In the genomic region with DNA sequence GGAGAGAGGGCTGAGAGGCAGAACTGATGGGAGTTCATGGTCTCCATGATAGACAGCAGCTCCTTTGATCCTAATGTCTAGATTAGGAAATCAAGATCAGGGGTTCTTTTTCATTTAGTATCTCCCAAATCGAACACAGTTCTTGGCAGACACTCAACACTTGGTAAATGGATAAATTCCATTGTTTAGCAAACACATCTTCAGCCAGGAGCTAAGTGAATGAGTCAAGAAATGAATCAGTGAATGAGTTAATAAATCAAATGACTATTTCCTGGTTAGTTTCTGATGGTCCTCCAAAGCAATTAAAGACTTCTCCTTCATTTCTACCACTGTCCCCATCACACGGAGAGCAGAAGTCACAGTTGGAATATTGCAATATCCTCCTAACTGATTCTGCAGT, we compare ENCODE assay signal across 20 cellular contexts.
DNase-seq lines count a peak whose midpoint lies in the region; ATAC-seq, FAIRE-seq and TF ChIP-seq lines count a peak whose summit lies in the region.
"Had no signal": no experiment of that assay in that cellular context is flagged by ENCODE, and none has a peak within 500 bp of the region (broad histone marks: within the 10 kb centered on the region; RNA-seq: fewer than 3 reads in every experiment).

No MANE protein-coding gene starts in this region.

- ATAC-seq in GM18505 (IDR thresholded peaks at IDR 0.05; ENCODE audit: unreplicated experiment): no peak
- ATAC-seq: A549, GM12878, GM23338 had no signal

- H2BK12ac ChIP-seq in H1 (ENCODE audit: low read depth, low read length): no peak overlapping the region

- H3K36me3 Mint-ChIP-seq in CD14-positive monocyte: no peaks in the 10 kb centered on the region
- H3K36me3 Mint-ChIP-seq: CD4-positive, alpha-beta memory T cell had no signal

- H2BK15ac ChIP-seq in H1 (ENCODE audit: low read length): no peak overlapping the region

- intact Hi-C loops in CD14-positive monocyte (cut with micrococcal nuclease): no loop called here

- H2AFZ ChIP-seq in H1 (ENCODE audit: low read length): no peak overlapping the region
- H2AFZ ChIP-seq: GM23338 had no signal

- H3K36me3 ChIP-seq in H1 (ENCODE audit: control insufficient read depth in 2 of 4, insufficient read depth in 4 of 4, low read length in 3 of 4): no peaks in the 10 kb centered on the region

- H3K4me3 ChIP-seq in H1 (ENCODE audit: extremely low read depth in 1 of 4, insufficient read depth in 2 of 4, low read depth in 3 of 4, low read length in 4 of 4) (no peak overlapping the region), fibroblast of the aortic adventitia (ENCODE audit: low read depth, low read length) (no peak overlapping the region)
- H3K4me3 ChIP-seq: A549, GM12878, GM23338 had no signal

- H4K20me1 ChIP-seq in H1 (replicated peaks in 1 of 2; ENCODE audit: control insufficient read depth in 1 of 2, insufficient read depth in 2 of 2, low read length in 2 of 2): no peaks in the 10 kb centered on the region

- no peak for TF ChIP-seq CTCF in H1 (IDR thresholded peaks at IDR 0.05; ENCODE audit: control extremely low read depth in 1 of 3, insufficient read depth in 1 of 3, low read depth in 1 of 3, low read length in 3 of 3)
- TF ChIP-seq CTCF in fibroblast of the aortic adventitia (IDR thresholded peaks at IDR 0.05; ENCODE audit: insufficient read depth, low read length): no peak
- TF ChIP-seq CTCF in CD14-positive monocyte (IDR thresholded peaks at IDR 0.05): no peak

- peaks cover 0 to 2% (median 0%) of the 10 kb centered on the region in 3 donors for H3K27me3 Mint-ChIP-seq in CD14-positive monocyte (ENCODE audit: low read depth in 3 of 3)

- H3K27ac ChIP-seq in H1 (ENCODE audit: low read depth, low read length): no peak overlapping the region
- H3K27ac ChIP-seq: 22Rv1, A549, C4-2B had no signal

- TF ChIP-seq RAD21 in H1 (IDR thresholded peaks at IDR 0.05 in 1 of 2, conservative IDR thresholded peaks at IDR 0.05 in 1 of 2; ENCODE audit: low read depth in 2 of 2, low read length in 2 of 2): no peak

- H2AK5ac ChIP-seq in H1 (ENCODE audit: low read depth, low read length): no peak overlapping the region

- no peak for FAIRE-seq in H1 (lab: Jason Lieb, UNC)
- FAIRE-seq: A549, GM12878, GM18507 had no signal

- POLR2A ChIA-PET in H1 (lab: Charles Lee; ENCODE audit: partially characterized antibody): no interaction called here

- H2BK120ac ChIP-seq in H1 (replicated peaks; ENCODE audit: low read depth, low read length): no peak overlapping the region

- H2BK20ac ChIP-seq in H1 (ENCODE audit: low read length): peak overlapping the region; percentile 48; the same call in 1 of the 2 replicates

- H3K79me1 ChIP-seq in H1 (ENCODE audit: low read depth, low read length): no peaks in the 10 kb centered on the region

- H4K8ac ChIP-seq in H1 (ENCODE audit: extremely low read depth, insufficient read depth, low read length): no peak overlapping the region

- H3K9me3 ChIP-seq in H1 (ENCODE audit: insufficient read depth in 2 of 2, low read depth in 1 of 2, low read length in 1 of 2): peaks cover 0 to 2% of the 10 kb centered on the region in 2 experiments; a peak in 2 of 4 replicates
- H3K9me3 ChIP-seq: A549 had no signal

- H3K79me2 ChIP-seq in H1 (ENCODE audit: control insufficient read depth in 1 of 2, insufficient read depth in 2 of 2, low read length in 2 of 2): no peaks in the 10 kb centered on the region

- no peak overlapping the region for H3K23ac ChIP-seq in H1 (ENCODE audit: insufficient read length)

- no peak overlapping the region for H3K9ac ChIP-seq in H1 (replicated peaks in 1 of 4; ENCODE audit: extremely low read depth in 1 of 4, low read depth in 3 of 4, low read length in 3 of 4)

- no peak overlapping the region for H2BK5ac ChIP-seq in H1 (ENCODE audit: low read depth, low read length)

- H3K56ac ChIP-seq in H1 (replicated peaks; ENCODE audit: insufficient read length, low read depth, low read length): no peak overlapping the region

- H3K27me3 ChIP-seq in H1 (replicated peaks in 1 of 4; ENCODE audit: control insufficient read depth in 3 of 4, extremely low read depth in 1 of 4, insufficient read depth in 3 of 4, low read length in 3 of 4): no peaks in the 10 kb centered on the region

- H3K18ac ChIP-seq in H1 (ENCODE audit: extremely low read depth, low read length): no peak overlapping the region

- CTCF ChIA-PET in H1 (lab: Charles Lee; ENCODE audit: partially characterized antibody): interaction anchor here (0.8 to 10.0 kb wide), 8 partner anchors 9 to 360 kb away, joined by 3 to 150 read pairs (median 3); no protein-coding TSS in a partner anchor

- H3K23me2 ChIP-seq in H1 (ENCODE audit: low read depth, low read length): no peaks in the 10 kb centered on the region

- no peak for TF ChIP-seq EP300 in H1 (IDR thresholded peaks at IDR 0.05; ENCODE audit: borderline replicate concordance in 1 of 2, low read depth in 2 of 2, low read length in 2 of 2)

- DNase-seq in ELR (ENCODE audit: low read depth) (peak; percentile 7), M059J (ENCODE audit: low read depth) (peak; percentile 36), H1 (ENCODE audit: low read depth in 1 of 2, low spot score in 2 of 2) (no peak), fibroblast of the aortic adventitia (ENCODE audit: low read depth) (peak; percentile 27), nucleus accumbens (lab: John Stamatoyannopoulos, UW) (no peak), CD14-positive monocyte (ENCODE audit: low spot score) (no peak), activated T-cell treated with anti-CD3 and anti-CD28 coated beads for 4 hours (no peak)
- DNase-seq: AML-193; CD4-positive, alpha-beta memory T cell; DMS153; DMS79; GF-D8; H7 had no signal

- no peak overlapping the region for H4K5ac ChIP-seq in H1 (ENCODE audit: insufficient read length, low read depth, low read length)

- WGBS in H1 (ENCODE audit: extremely low coverage in 1 of 2, insufficient coverage in 1 of 2, insufficient read length in 1 of 2, insufficient replicate concordance in 2 of 2, low coverage in 1 of 2, low lambda C conversion rate in 2 of 2, missing lambda C conversion rate in 1 of 2), 2 experiments: 87% methylated on average over 2 of the region's 2 CpGs; no CpG with 5 or more reads in 1 of the 2 experiments

- H3K4me3 Mint-ChIP-seq in CD14-positive monocyte: no peak overlapping the region
- H3K4me3 Mint-ChIP-seq: CD4-positive, alpha-beta memory T cell; GM23338 had no signal

- no peaks in the 10 kb centered on the region for H3K9me3 Mint-ChIP-seq in CD14-positive monocyte

- H3K4me1 Mint-ChIP-seq in CD14-positive monocyte: peaks cover 12% of the 10 kb centered on the region

- H3K27ac Mint-ChIP-seq in CD14-positive monocyte: no peak overlapping the region
- H3K27ac Mint-ChIP-seq: CD4-positive, alpha-beta memory T cell; GM23338 had no signal

- TF ChIP-seq POLR2A in H1 (IDR thresholded peaks at IDR 0.05; ENCODE audit: control extremely low read depth in 1 of 2, low read depth in 2 of 2, low read length in 2 of 2): no peak
- no peak for TF ChIP-seq POLR2A in GM18505 (IDR thresholded peaks at IDR 0.05; ENCODE audit: borderline replicate concordance, extremely low read depth, insufficient read depth, insufficient read length)

- no peak overlapping the region for H3K4me2 ChIP-seq in H1 (ENCODE audit: insufficient read depth in 1 of 2, low read depth in 2 of 2, low read length in 2 of 2)
- H3K4me2 ChIP-seq: A549, GM23338 had no signal

- H4K91ac ChIP-seq in H1 (replicated peaks; ENCODE audit: insufficient read length, low read length): no peak overlapping the region

- H3K14ac ChIP-seq in H1 (ENCODE audit: insufficient read length): no peak overlapping the region

- H3K4me1 ChIP-seq in H1 (replicated peaks in 1 of 4; ENCODE audit: control insufficient read depth in 3 of 4, insufficient read depth in 4 of 4, low read length in 3 of 4): peaks cover 3 to 6% (median 3%) of the 10 kb centered on the region in 4 experiments; a peak in 4 of 7 replicates

- no peak overlapping the region for H3K4ac ChIP-seq in H1 (replicated peaks; ENCODE audit: insufficient read length, low read depth, low read length)

TF ChIP-seq in H1, 55 proteins besides CTCF, POLR2A, EP300 and RAD21 (continues in another document):
- TF ChIP-seq PHF8 (conservative IDR thresholded peaks at IDR 0.05; ENCODE audit: low read depth, low read length): no peak
- no peak for TF ChIP-seq KDM4A (IDR thresholded peaks at IDR 0.05; ENCODE audit: low read depth, low read length, severe bottlenecking)
- no peak for TF ChIP-seq CBX5 (IDR thresholded peaks at IDR 0.05; ENCODE audit: low read depth, low read length)
- TF ChIP-seq SAP30 (IDR thresholded peaks at IDR 0.05; ENCODE audit: insufficient read depth, insufficient replicate concordance, low read length): no peak
- TF ChIP-seq NRF1 (IDR thresholded peaks at IDR 0.05; ENCODE audit: low read depth, low read length): no peak
- TF ChIP-seq, protein P1, sequence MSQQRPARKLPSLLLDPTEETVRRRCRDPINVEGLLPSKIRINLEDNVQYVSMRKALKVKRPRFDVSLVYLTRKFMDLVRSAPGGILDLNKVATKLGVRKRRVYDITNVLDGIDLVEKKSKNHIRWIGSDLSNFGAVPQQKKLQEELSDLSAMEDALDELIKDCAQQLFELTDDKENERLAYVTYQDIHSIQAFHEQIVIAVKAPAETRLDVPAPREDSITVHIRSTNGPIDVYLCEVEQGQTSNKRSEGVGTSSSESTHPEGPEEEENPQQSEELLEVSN (IDR thresholded peaks at IDR 0.05): no peak
- TF ChIP-seq FOSL1 (IDR thresholded peaks at IDR 0.05; ENCODE audit: insufficient read depth, low read depth, low read length): no peak
- TF ChIP-seq EGR1 (IDR thresholded peaks at IDR 0.05; ENCODE audit: borderline replicate concordance, low read depth, low read length): no peak
- no peak for TF ChIP-seq HDAC2 (IDR thresholded peaks at IDR 0.05; ENCODE audit: borderline replicate concordance in 1 of 2, low read depth in 2 of 2, low read length in 2 of 2)
- no peak for TF ChIP-seq SP4 (IDR thresholded peaks at IDR 0.05; ENCODE audit: low read length)

Comparison
In these comparisons a context has a peak if more than half of its experiments do, and no peak if none do; other contexts are left out.
1. DNase-seq: peak in ELR (single experiment), M059J (single experiment) and fibroblast of the aortic adventitia (single experiment); none in H1 (0 of 2), nucleus accumbens (0 of 56), CD14-positive monocyte (single experiment) and activated T-cell treated with anti-CD3 and anti-CD28 coated beads for 4 hours (single experiment).